In genomic region chr14:64574370-64575115, GRCh38 we compare ENCODE assay signal across 23 cellular contexts. TPM values are rescaled to one million over a fixed set of nuclear protein-coding genes. Genes with fewer than 3 reads are reported as not detected.
DNase-seq lines count a peak whose midpoint lies in the region; ATAC-seq and TF ChIP-seq lines count a peak whose summit lies in the region.
"Had no signal": no experiment of that assay in that cellular context is flagged by ENCODE, and none has a peak within 500 bp of the region (broad histone marks: within the 10 kb centered on the region; RNA-seq: fewer than 3 reads in every experiment).

No MANE protein-coding gene starts in this region.

- peaks cover 0 to 6% (median 0%) of the 10 kb centered on the region in 5 donors for H3K27me3 Mint-ChIP-seq in naive thymus-derived CD4-positive, alpha-beta T cell

- no peak overlapping the region for H3K27ac Mint-ChIP-seq in naive thymus-derived CD4-positive, alpha-beta T cell
- H3K27ac Mint-ChIP-seq: CD8-positive, alpha-beta memory T cell had no signal

- no peak for TF ChIP-seq POLR2A in esophagus muscularis mucosa (IDR thresholded peaks at IDR 0.05; ENCODE audit: low read depth)

- CTCF ChIA-PET in mammary epithelial cell (lab: Charles Lee; ENCODE audit: low non-redundant PET), result no interaction called here
- CTCF ChIA-PET in naive thymus-derived CD4-positive, alpha-beta T cell (lab: Charles Lee), result no interaction called here

- H4K91ac ChIP-seq in neuronal stem cell (ENCODE audit: low read depth, low read length, poor library complexity), result no peak overlapping the region

- no peaks in the 10 kb centered on the region for H3K9me3 ChIP-seq in esophagus muscularis mucosa
- H3K9me3 ChIP-seq in neuronal stem cell (replicated peaks in 1 of 2; ENCODE audit: control insufficient read depth in 2 of 2, insufficient read depth in 1 of 2, low read depth in 1 of 2, low read length in 2 of 2), result no peaks in the 10 kb centered on the region
- H3K9me3 ChIP-seq in skeletal muscle tissue (ENCODE audit: control insufficient read depth in 3 of 3, low read length in 3 of 3), result no peaks in the 10 kb centered on the region
- H3K9me3 ChIP-seq in mammary epithelial cell (replicated peaks; ENCODE audit: insufficient read depth, low read length), result no peaks in the 10 kb centered on the region
- no peaks in the 10 kb centered on the region for H3K9me3 ChIP-seq in naive thymus-derived CD4-positive, alpha-beta T cell (ENCODE audit: control insufficient read depth in 2 of 3, low read length in 3 of 3)

- H3K4ac ChIP-seq in neuronal stem cell (ENCODE audit: low read length), result no peak overlapping the region

- no peak overlapping the region for H2BK120ac ChIP-seq in neuronal stem cell (ENCODE audit: low read depth, low read length)

- no peak for TF ChIP-seq EP300 in esophagus muscularis mucosa (IDR thresholded peaks at IDR 0.05)

- H3K4me1 Mint-ChIP-seq in naive thymus-derived CD4-positive, alpha-beta T cell, result no peaks in the 10 kb centered on the region
- H3K4me1 Mint-ChIP-seq: CD8-positive, alpha-beta memory T cell had no signal

- no peak for ATAC-seq in naive thymus-derived CD4-positive, alpha-beta T cell

- no peak overlapping the region for H3K23ac ChIP-seq in neuronal stem cell (ENCODE audit: low read depth, low read length, poor library complexity)

- no peaks in the 10 kb centered on the region for H3K79me2 ChIP-seq in mammary epithelial cell (ENCODE audit: insufficient read depth, low read length)

- H4K8ac ChIP-seq in neuronal stem cell (ENCODE audit: low read depth, low read length), result no peak overlapping the region

- DNase-seq in esophagus muscularis mucosa (ENCODE audit: extremely low spot score) (no peak), neuronal stem cell (ENCODE audit: low spot score) (no peak), mammary epithelial cell (no peak)
- no peak for DNase-seq in activated CD4-positive, alpha-beta T cell treated with anti-CD3 and anti-CD28 coated beads for 48 hours
- DNase-seq in activated effector memory CD4-positive, alpha-beta T cell treated with Interleukin-2 at 50 U/mL for 16 hours, result no peak
- DNase-seq in naive thymus-derived CD4-positive, alpha-beta T cell, result no peak
- DNase-seq: Calu3; CD8-positive, alpha-beta memory T cell; DMS153; GDM1; KBM-7; MM.1S; NCI-H1048; NCI-H1417 treated with DMSO at 0.1 percent for 48 hours; NCI-H187; NCI-H446; NCI-H69; SIG-M5 had no signal

- intact Hi-C loops in esophagus muscularis mucosa (cut with DNase I) (no loop called here), mammary epithelial cell (cut with micrococcal nuclease) (no loop called here)
- intact Hi-C loops in naive thymus-derived CD4-positive, alpha-beta T cell (cut with micrococcal nuclease), result no loop called here

- H3K79me1 ChIP-seq in neuronal stem cell (ENCODE audit: low read depth, low read length), result no peaks in the 10 kb centered on the region

- H2AFZ ChIP-seq in neuronal stem cell (ENCODE audit: low read length) (peak overlapping the region; percentile 39), mammary epithelial cell (ENCODE audit: low read depth, low read length) (no peak overlapping the region)

- no peaks in the 10 kb centered on the region for H4K20me1 ChIP-seq in mammary epithelial cell (ENCODE audit: insufficient read depth, low read length)

- H3K4me3 Mint-ChIP-seq in naive thymus-derived CD4-positive, alpha-beta T cell, result no peak overlapping the region
- H3K4me3 Mint-ChIP-seq: CD8-positive, alpha-beta memory T cell had no signal

- peak overlapping the region; percentile 72 for H3K27ac ChIP-seq in angular gyrus (ENCODE audit: low read depth, low read length)
- H3K27ac ChIP-seq in esophagus muscularis mucosa (replicated peaks in 1 of 4), result peak overlapping the region; percentile 76 to 81 (median 80)
- H3K27ac ChIP-seq in neuronal stem cell (replicated peaks; ENCODE audit: low read length), result no peak overlapping the region
- H3K27ac ChIP-seq in skeletal muscle tissue (ENCODE audit: low read depth, low read length), result peak overlapping the region; percentile 90
- H3K27ac ChIP-seq in mammary epithelial cell (ENCODE audit: insufficient read depth, low read depth, low read length), result no peak overlapping the region
- H3K27ac ChIP-seq in naive thymus-derived CD4-positive, alpha-beta T cell (ENCODE audit: low read depth, low read length), result no peak overlapping the region
- H3K27ac ChIP-seq: C4-2B, HL-60 had no signal

- 84% methylated on average over 6 of the region's 6 CpGs for WGBS in esophagus muscularis mucosa
- WGBS in neuronal stem cell (ENCODE audit: extremely low coverage in 2 of 2, insufficient read length in 2 of 2, insufficient replicate concordance in 1 of 2), 2 donors, result no CpG with 5 or more reads among the region's 6 CpGs
- WGBS in mammary epithelial cell (ENCODE audit: low coverage, missing lambda C conversion rate), result 97% methylated on average over 6 of the region's 6 CpGs

- dilution Hi-C loops in mammary epithelial cell (cut with HindIII; ENCODE audit: low sequenced_read_pairs), result no loop called here

- H2BK12ac ChIP-seq in neuronal stem cell (ENCODE audit: low read length), result no peak overlapping the region

- no TSS peak for BruUV-seq in mammary epithelial cell (replicated peaks; lab: Mats Ljungman, UMichigan)

- H3K9me3 Mint-ChIP-seq in naive thymus-derived CD4-positive, alpha-beta T cell, result no peaks in the 10 kb centered on the region
- H3K9me3 Mint-ChIP-seq: CD8-positive, alpha-beta memory T cell had no signal

- no peak overlapping the region for H3K18ac ChIP-seq in neuronal stem cell (ENCODE audit: low read length)

- no peak overlapping the region for H3K9ac ChIP-seq in neuronal stem cell (ENCODE audit: low read depth, low read length, poor library complexity)
- peak overlapping the region; percentile 53 to 58 (median 54) for H3K9ac ChIP-seq in skeletal muscle tissue (ENCODE audit: low read depth in 1 of 3, low read length in 3 of 3)
- H3K9ac ChIP-seq in mammary epithelial cell (ENCODE audit: insufficient read depth, low read length), result no peak overlapping the region

- POLR2A ChIA-PET in naive thymus-derived CD4-positive, alpha-beta T cell (lab: Charles Lee), result no interaction called here

- H2AK5ac ChIP-seq in neuronal stem cell (ENCODE audit: low read depth, low read length), result no peak overlapping the region

- H3K36me3 ChIP-seq in esophagus muscularis mucosa, result no peaks in the 10 kb centered on the region
- no peaks in the 10 kb centered on the region for H3K36me3 ChIP-seq in neuronal stem cell (replicated peaks in 1 of 2; ENCODE audit: control insufficient read depth in 2 of 2, insufficient read depth in 2 of 2, low read length in 2 of 2)
- H3K36me3 ChIP-seq in skeletal muscle tissue (ENCODE audit: control insufficient read depth in 3 of 3, insufficient read depth in 3 of 3, low read length in 3 of 3), result no peaks in the 10 kb centered on the region
- H3K36me3 ChIP-seq in mammary epithelial cell (ENCODE audit: insufficient read depth, low read length), result no peaks in the 10 kb centered on the region
- no peaks in the 10 kb centered on the region for H3K36me3 ChIP-seq in naive thymus-derived CD4-positive, alpha-beta T cell (ENCODE audit: control insufficient read depth in 2 of 3, insufficient read depth in 3 of 3, low read length in 3 of 3)

- no peaks in the 10 kb centered on the region for H3K36me3 Mint-ChIP-seq in naive thymus-derived CD4-positive, alpha-beta T cell
- H3K36me3 Mint-ChIP-seq: CD8-positive, alpha-beta memory T cell had no signal

- TF ChIP-seq CTCF in esophagus muscularis mucosa (IDR thresholded peaks at IDR 0.05) (no peak), mammary epithelial cell (conservative IDR thresholded peaks at IDR 0.05 in 1 of 2, IDR thresholded peaks at IDR 0.05 in 1 of 2; ENCODE audit: extremely low read depth in 1 of 2, insufficient read depth in 1 of 2, low read depth in 1 of 2, low read length in 2 of 2) (no peak)

- no peak overlapping the region for H3K4me3 ChIP-seq in esophagus muscularis mucosa
- H3K4me3 ChIP-seq in neuronal stem cell (ENCODE audit: low read length in 2 of 2), result no peak overlapping the region
- H3K4me3 ChIP-seq in skeletal muscle tissue (ENCODE audit: low read length in 3 of 3), result peak overlapping the region; percentile 22 to 47 (median 41)
- no peak overlapping the region for H3K4me3 ChIP-seq in mammary epithelial cell (replicated peaks in 1 of 3; ENCODE audit: insufficient read depth in 1 of 3, low read depth in 2 of 3, low read length in 3 of 3)
- H3K4me3 ChIP-seq in naive thymus-derived CD4-positive, alpha-beta T cell (ENCODE audit: low read length), result no peak overlapping the region

- in situ Hi-C loops in mammary epithelial cell (cut with MboI; ENCODE audit: low sequenced_read_pairs in 2 of 2), result no loop called here

- H3K4me2 ChIP-seq in neuronal stem cell (ENCODE audit: insufficient read depth, low read length, poor library complexity, severe bottlenecking) (no peak overlapping the region), mammary epithelial cell (ENCODE audit: insufficient read depth, low read depth, low read length) (no peak overlapping the region)

- no peaks in the 10 kb centered on the region for H3K27me3 ChIP-seq in esophagus muscularis mucosa
- H3K27me3 ChIP-seq in neuronal stem cell (ENCODE audit: control insufficient read depth in 3 of 3, insufficient read depth in 3 of 3, low read depth in 1 of 3, low read length in 3 of 3), result no peaks in the 10 kb centered on the region
- no peaks in the 10 kb centered on the region for H3K27me3 ChIP-seq in skeletal muscle tissue (ENCODE audit: control insufficient read depth in 3 of 3, insufficient read depth in 3 of 3, low read length in 3 of 3)
- no peaks in the 10 kb centered on the region for H3K27me3 ChIP-seq in mammary epithelial cell (ENCODE audit: insufficient read depth, low read length)
- no peaks in the 10 kb centered on the region for H3K27me3 ChIP-seq in naive thymus-derived CD4-positive, alpha-beta T cell (ENCODE audit: control insufficient read depth in 2 of 2, insufficient read depth in 2 of 2, low read length in 2 of 2)

- H2BK15ac ChIP-seq in neuronal stem cell (ENCODE audit: low read length), result no peak overlapping the region

- H3K4me1 ChIP-seq in esophagus muscularis mucosa (peaks cover 15 to 55% (median 39%) of the 10 kb centered on the region in 4 donors), neuronal stem cell (ENCODE audit: control insufficient read depth in 2 of 2, insufficient read depth in 1 of 2, low read depth in 1 of 2, low read length in 2 of 2) (peaks cover 3 to 8% of the 10 kb centered on the region in 2 donors), skeletal muscle tissue (ENCODE audit: control insufficient read depth in 3 of 3, insufficient read depth in 3 of 3, low read length in 3 of 3) (peaks cover 17 to 30% (median 21%) of the 10 kb centered on the region in 3 donors), mammary epithelial cell (ENCODE audit: insufficient read depth, low read length) (peaks cover 5% of the 10 kb centered on the region)
- H3K4me1 ChIP-seq in naive thymus-derived CD4-positive, alpha-beta T cell (ENCODE audit: control insufficient read depth in 2 of 2, insufficient read depth in 2 of 2, low read length in 2 of 2), result no peaks in the 10 kb centered on the region

- no peak overlapping the region for H3K14ac ChIP-seq in neuronal stem cell (ENCODE audit: low read length)

- H2BK5ac ChIP-seq in neuronal stem cell (ENCODE audit: low read length), result no peak overlapping the region

RNA-seq across cellular contexts. Expression of gene PPP1R36, which starts 24.8 kb away (rescaled TPM):
- total RNA-seq in esophagus muscularis mucosa (under 1 TPM in 3 of 4 donors, not detected in 1; 0.34 to 0.83 (median 0.71) TPM), skeletal muscle tissue (0.52 TPM), mammary epithelial cell (1 to 10 TPM in 1 of 2 donors, not detected in 1; 1.7 TPM)
- 0.11 TPM for polyA plus RNA-seq in neuronal stem cell (2013, experiment 1 of 2)
- 0.11 TPM for polyA plus RNA-seq in neuronal stem cell (2013, experiment 2 of 2)
- 0.12 TPM for polyA plus RNA-seq in mammary epithelial cell
- not detected for polyA minus RNA-seq in mammary epithelial cell
- total RNA-seq in naive thymus-derived CD4-positive, alpha-beta T cell, result under 1 TPM in 1 of 5 experiments, not detected in 4; 0.31 TPM
- polyA plus RNA-seq in naive thymus-derived CD4-positive, alpha-beta T cell, result under 1 TPM in 1 of 2 donors, not detected in 1; 0.30 TPM
- total RNA-seq: A172 had no signal

RNA-seq across cellular contexts. Expression of gene HSPA2, which starts 34.0 kb away (rescaled TPM):
- total RNA-seq in esophagus muscularis mucosa (100 to 1,000 TPM; 196 to 334 (median 265) TPM), skeletal muscle tissue (11.0 TPM), mammary epithelial cell (1 to 10 TPM; 4.3 to 4.7 TPM)
- 3.5 TPM for polyA plus RNA-seq in neuronal stem cell (2013, experiment 1 of 2)
- 3.5 TPM for polyA plus RNA-seq in neuronal stem cell (2013, experiment 2 of 2)
- 4.1 TPM for polyA plus RNA-seq in mammary epithelial cell
- polyA minus RNA-seq in mammary epithelial cell, result 2.1 TPM
- total RNA-seq in naive thymus-derived CD4-positive, alpha-beta T cell, result 1 to 10 TPM in 1 of 5 experiments, under 1 TPM in 4; 0.32 to 2.5 (median 0.76) TPM
- polyA plus RNA-seq in naive thymus-derived CD4-positive, alpha-beta T cell, result under 1 TPM; 0.21 to 0.99 TPM

Comparison
In these comparisons a context has a peak if more than half of its experiments do, and no peak if none do; other contexts are left out.
1. H3K27ac ChIP-seq: peak in angular gyrus (single experiment), esophagus muscularis mucosa (4 of 4) and skeletal muscle tissue (single experiment); none in neuronal stem cell (single experiment), mammary epithelial cell (single experiment) and naive thymus-derived CD4-positive, alpha-beta T cell (single experiment).
2. H3K4me3 ChIP-seq: peak in skeletal muscle tissue (3 of 3); none in esophagus muscularis mucosa (0 of 4), neuronal stem cell (0 of 2), mammary epithelial cell (0 of 3) and naive thymus-derived CD4-positive, alpha-beta T cell (single experiment).
3. H3K9ac ChIP-seq: peak in skeletal muscle tissue (3 of 3); none in neuronal stem cell (single experiment) and mammary epithelial cell (single experiment).
4. RNA of gene HSPA2, which starts 34.0 kb away (total RNA-seq): 196 to 334 TPM in esophagus muscularis mucosa; 11.0 TPM in skeletal muscle tissue (single experiment), 4.3 to 4.7 TPM in mammary epithelial cell and 0.32 to 2.5 TPM in naive thymus-derived CD4-positive, alpha-beta T cell; every median in the first group is over 10 times any median in the second.